Comparison of ENCODE assay signal across 8 cellular contexts in the genomic region with DNA sequence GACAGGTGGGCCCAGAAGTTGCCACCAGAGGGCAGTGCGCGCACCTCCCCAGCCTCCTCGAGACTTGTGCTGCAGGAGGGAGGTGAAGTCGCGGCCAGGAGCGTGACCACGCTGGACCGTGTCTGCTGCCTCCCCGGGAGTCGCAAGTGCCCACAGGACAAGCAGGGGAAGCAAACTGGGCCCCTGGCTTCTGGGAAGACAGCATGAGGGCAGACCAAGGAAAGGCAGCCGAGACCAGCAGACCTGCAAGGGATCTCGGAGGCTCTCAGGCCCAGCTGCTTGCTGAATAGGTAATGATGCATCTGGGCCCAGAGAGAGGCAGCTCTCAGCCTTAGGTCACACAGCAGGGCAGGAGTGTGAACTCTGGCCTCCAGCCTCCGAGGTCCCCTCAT. TPM values are rescaled to one million over a fixed set of nuclear protein-coding genes. Genes with fewer than 3 reads are reported as not detected.
DNase-seq lines count a peak whose midpoint lies in the region; ATAC-seq and TF ChIP-seq lines count a peak whose summit lies in the region.

No MANE protein-coding gene starts in this region.

- no peak overlapping the region for H2AFZ ChIP-seq in mammary epithelial cell (ENCODE audit: low read depth, low read length)

- ATAC-seq in GM19455 (IDR thresholded peaks at IDR 0.05; ENCODE audit: unreplicated experiment): no peak

- H3K27me3 ChIP-seq in mammary epithelial cell (ENCODE audit: insufficient read depth, low read length): no peaks in the 10 kb centered on the region

- H3K4me1 ChIP-seq in mammary epithelial cell (ENCODE audit: insufficient read depth, low read length): peaks cover 2% of the 10 kb centered on the region

- H3K9ac ChIP-seq in mammary epithelial cell (ENCODE audit: insufficient read depth, low read length): no peak overlapping the region

- dilution Hi-C loops in mammary epithelial cell (cut with HindIII; ENCODE audit: low sequenced_read_pairs): no loop called here

- H3K79me2 ChIP-seq in mammary epithelial cell (ENCODE audit: insufficient read depth, low read length): no peaks in the 10 kb centered on the region

- in situ Hi-C loops in mammary epithelial cell (cut with MboI; ENCODE audit: low sequenced_read_pairs in 2 of 2): no loop called here

- CTCF ChIA-PET in mammary epithelial cell (lab: Charles Lee; ENCODE audit: low non-redundant PET): no interaction called here

- H3K36me3 ChIP-seq in mammary epithelial cell (ENCODE audit: insufficient read depth, low read length): no peaks in the 10 kb centered on the region

- H3K9me3 ChIP-seq in mammary epithelial cell (replicated peaks; ENCODE audit: insufficient read depth, low read length): peaks cover under 1% of the 10 kb centered on the region

- no TSS peak for BruUV-seq in mammary epithelial cell (replicated peaks; lab: Mats Ljungman, UMichigan)

- no peaks in the 10 kb centered on the region for H4K20me1 ChIP-seq in mammary epithelial cell (ENCODE audit: insufficient read depth, low read length)

- DNase-seq in NCI-H1105 (lab: John Stamatoyannopoulos, UW) (peak; percentile 35), mammary epithelial cell (peak; percentile 53), kidney glomerular epithelial cell (lab: John Stamatoyannopoulos, UW) (peak; percentile 52), NCI-H526 treated with DMSO at 0.1 percent for 48 hours (lab: John Stamatoyannopoulos, UW) (no peak)
- DNase-seq in activated CD4-positive, CD25-positive, alpha-beta regulatory T cell (lab: John Stamatoyannopoulos, UW): peak; percentile 68 to 79 (median 74)
- DNase-seq in stimulated activated CD4-positive, alpha-beta T cell treated with anti-CD3 and anti-CD28 coated beads, Interleukin-1b, Interleukin-23, amount 100 ng/mL, for 24 hours (ENCODE audit: low read depth in 4 of 4, low spot score in 1 of 4): peak; percentile 61 to 79 (median 72)

- no peak overlapping the region for H3K4me2 ChIP-seq in mammary epithelial cell (ENCODE audit: insufficient read depth, low read depth, low read length)

- H3K4me3 ChIP-seq in mammary epithelial cell (replicated peaks in 1 of 3; ENCODE audit: insufficient read depth in 1 of 3, low read depth in 2 of 3, low read length in 3 of 3): no peak overlapping the region

- 22% methylated on average over 8 of the region's 13 CpGs for WGBS in mammary epithelial cell (ENCODE audit: low coverage, missing lambda C conversion rate)

- TF ChIP-seq CTCF in GM12801 (IDR thresholded peaks at IDR 0.05; ENCODE audit: extremely low read depth, insufficient read length) (peak; percentile 80), mammary epithelial cell (conservative IDR thresholded peaks at IDR 0.05 in 1 of 2, IDR thresholded peaks at IDR 0.05 in 1 of 2; ENCODE audit: extremely low read depth in 1 of 2, insufficient read depth in 1 of 2, low read depth in 1 of 2, low read length in 2 of 2) (peak; percentile 87 to 94)

- intact Hi-C loops in mammary epithelial cell (cut with micrococcal nuclease): loop anchor here (1.0 to 2.0 kb wide), 4 partner anchors 33 to 290 kb away; no protein-coding TSS in a partner anchor

- no peak overlapping the region for H3K27ac ChIP-seq in mammary epithelial cell (ENCODE audit: insufficient read depth, low read depth, low read length)

RNA-seq across cellular contexts. Expression of gene IL2RB, which starts 17.0 kb away (rescaled TPM):
- under 1 TPM; 0.40 to 0.50 TPM for total RNA-seq in mammary epithelial cell
- 0.05 TPM for polyA plus RNA-seq in mammary epithelial cell
- not detected for polyA minus RNA-seq in mammary epithelial cell

RNA-seq across cellular contexts. Expression of gene C1QTNF6, which starts 21.4 kb away (rescaled TPM):
- total RNA-seq in mammary epithelial cell: 1 to 10 TPM; 3.3 to 3.7 TPM
- 3.1 TPM for polyA plus RNA-seq in mammary epithelial cell
- 4.7 TPM for polyA minus RNA-seq in mammary epithelial cell

RNA-seq across cellular contexts. Expression of gene SSTR3, which starts 45.6 kb away (rescaled TPM):
- total RNA-seq in mammary epithelial cell: not detected
- not detected for polyA plus RNA-seq in mammary epithelial cell
- polyA minus RNA-seq in mammary epithelial cell: not detected

RNA-seq across cellular contexts. Expression of gene TMPRSS6, which starts 57.2 kb away (rescaled TPM):
- total RNA-seq in mammary epithelial cell: not detected
- polyA plus RNA-seq in mammary epithelial cell: not detected
- not detected for polyA minus RNA-seq in mammary epithelial cell
